18 cellular contexts compared by ENCODE assay signal in the genomic region with DNA sequence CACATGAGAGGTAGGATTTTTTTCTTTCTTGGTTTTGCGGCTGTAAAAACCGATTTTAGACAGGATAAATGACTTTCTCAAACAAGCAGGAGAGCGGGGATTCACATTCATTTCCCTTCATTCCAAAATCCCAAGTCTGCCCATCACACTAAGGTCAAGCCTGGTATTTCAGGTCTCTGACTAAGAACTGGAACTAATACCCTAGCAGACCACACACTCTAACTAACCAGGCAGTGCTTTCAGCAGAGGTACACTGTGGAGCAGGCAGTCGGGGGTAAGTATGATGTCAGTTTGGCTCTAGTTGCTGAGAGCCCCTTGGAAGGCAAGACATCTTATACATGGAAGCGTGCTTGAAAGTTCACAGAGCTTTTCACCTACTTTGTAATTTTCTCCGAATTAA.
DNase-seq lines count a peak whose midpoint lies in the region; ATAC-seq, FAIRE-seq and TF ChIP-seq lines count a peak whose summit lies in the region.
"Had no signal": no experiment of that assay in that cellular context is flagged by ENCODE, and none has a peak within 500 bp of the region (broad histone marks: within the 10 kb centered on the region; RNA-seq: fewer than 3 reads in every experiment).

No MANE protein-coding gene starts in this region.

- TF ChIP-seq CTCF in IMR-90 (conservative IDR thresholded peaks at IDR 0.05; ENCODE audit: low read depth, low read length), result no peak
- no peak for TF ChIP-seq CTCF in astrocyte (IDR thresholded peaks at IDR 0.05; ENCODE audit: insufficient read depth, low read depth, low read length)
- no peak for TF ChIP-seq CTCF in choroid plexus epithelial cell (conservative IDR thresholded peaks at IDR 0.05; ENCODE audit: low read depth, low read length)

- no peak overlapping the region for H2BK15ac ChIP-seq in IMR-90 (ENCODE audit: low read depth, low read length)

- FAIRE-seq in astrocyte (lab: Jason Lieb, UNC), result no peak
- FAIRE-seq: A549, G401.6, GM12892, GM19239, H1 had no signal

- H3K27me3 ChIP-seq in IMR-90 (ENCODE audit: control insufficient read depth, insufficient read depth, low read length) (no peaks in the 10 kb centered on the region; the same call in 1 of the 2 replicates), astrocyte (ENCODE audit: insufficient read depth, low read length) (no peaks in the 10 kb centered on the region), aorta (ENCODE audit: control insufficient read depth in 1 of 2, insufficient read depth in 2 of 2, low read length in 1 of 2) (peaks cover 0 to 1% of the 10 kb centered on the region in 2 donors)
- H3K27me3 ChIP-seq: BE2C had no signal

- no peak overlapping the region for H2BK20ac ChIP-seq in IMR-90 (ENCODE audit: low read depth, low read length)

- H3K4me1 ChIP-seq in IMR-90 (ENCODE audit: control insufficient read depth, insufficient read depth, low read length) (no peaks in the 10 kb centered on the region), astrocyte (ENCODE audit: insufficient read depth, low read length) (no peaks in the 10 kb centered on the region), aorta (ENCODE audit: control insufficient read depth in 1 of 2, insufficient read depth in 2 of 2, low read length in 2 of 2) (no peaks in the 10 kb centered on the region)
- H3K4me1 ChIP-seq: A549, BE2C had no signal

- WGBS in IMR-90 (ENCODE audit: extremely low coverage in 2 of 2, insufficient read length in 1 of 2), 2 experiments, result 80% methylated on average over 1 of the region's 6 CpGs; no CpG with 5 or more reads in 1 of the 2 experiments
- 74% methylated on average over 6 of the region's 6 CpGs for WGBS in aorta, 2 donors

- H3K4me3 ChIP-seq in IMR-90 (ENCODE audit: insufficient read depth, low read depth, low read length) (no peak overlapping the region), astrocyte (ENCODE audit: insufficient read depth, low read depth, low read length) (no peak overlapping the region), choroid plexus epithelial cell (ENCODE audit: low read depth, low read length) (no peak overlapping the region), aorta (ENCODE audit: low read length in 2 of 2) (no peak overlapping the region)
- H3K4me3 ChIP-seq: A549 had no signal

- no peaks in the 10 kb centered on the region for H3K79me1 ChIP-seq in IMR-90 (ENCODE audit: low read depth in 1 of 2, low read length in 2 of 2)

- H3K4me2 ChIP-seq in IMR-90 (ENCODE audit: low read depth, low read length) (no peak overlapping the region), astrocyte (ENCODE audit: low read length) (no peak overlapping the region)
- H3K4me2 ChIP-seq: A549 had no signal

- no peak overlapping the region for H4K5ac ChIP-seq in IMR-90 (ENCODE audit: low read depth, low read length)

- no peak overlapping the region for H3K9ac ChIP-seq in IMR-90 (ENCODE audit: low read depth, low read length)
- no peak overlapping the region for H3K9ac ChIP-seq in astrocyte (ENCODE audit: low read length)

- H3K14ac ChIP-seq in IMR-90 (replicated peaks; ENCODE audit: low read depth, low read length), result no peak overlapping the region

- in situ Hi-C loops in IMR-90 (cut with MboI; ENCODE audit: low sequenced_read_pairs), result no loop called here

- H3K4me3 Mint-ChIP-seq in astrocyte (ENCODE audit: unreplicated experiment), result no peak overlapping the region
- H3K4me3 Mint-ChIP-seq: CD4-positive, alpha-beta memory T cell; IgD-negative memory B cell had no signal

- H4K8ac ChIP-seq in IMR-90 (ENCODE audit: low read depth in 2 of 2, low read length in 2 of 2), result no peak overlapping the region

- H3K56ac ChIP-seq in IMR-90 (ENCODE audit: extremely low read depth, insufficient read depth, low read length), result no peak overlapping the region

- TF ChIP-seq RAD21 in IMR-90 (IDR thresholded peaks at IDR 0.05; ENCODE audit: low read length), result no peak

- peak; percentile 10 for DNase-seq in IMR-90
- peak; percentile 68 for DNase-seq in astrocyte (ENCODE audit: low read depth)
- DNase-seq in choroid plexus epithelial cell (ENCODE audit: low read depth), result peak; percentile 9
- DNase-seq in aorta, result no peak
- no peak for DNase-seq in HUDEP-2 (lab: John Stamatoyannopoulos, UW; ENCODE audit: unreplicated experiment in 76 of 76)
- no peak for DNase-seq in SW 1271 (lab: John Stamatoyannopoulos, UW)
- DNase-seq: BE2C; CD4-positive, alpha-beta memory T cell; DMS79; HCEC 1CT had no signal

- H3K4me1 Mint-ChIP-seq in astrocyte (ENCODE audit: low read depth, unreplicated experiment), result peaks cover 7% of the 10 kb centered on the region
- H3K4me1 Mint-ChIP-seq: CD4-positive, alpha-beta memory T cell; IgD-negative memory B cell had no signal

- no TSS peak for BruUV-seq in IMR-90 (replicated peaks; lab: Mats Ljungman, UMichigan)

- no peak overlapping the region for H2AK5ac ChIP-seq in IMR-90 (ENCODE audit: low read depth, low read length)

- H3K4ac ChIP-seq in IMR-90 (ENCODE audit: low read depth, low read length), result no peak overlapping the region

- no peak overlapping the region for H3K18ac ChIP-seq in IMR-90 (ENCODE audit: low read depth, low read length)

- intact Hi-C loops in IMR-90 (cut with micrococcal nuclease), result no loop called here
- intact Hi-C loops in aorta (cut with DNase I), result no loop called here

- H3K9me3 ChIP-seq in IMR-90 (ENCODE audit: control insufficient read depth, insufficient read depth, low read length), result no peaks in the 10 kb centered on the region
- H3K9me3 ChIP-seq in astrocyte (ENCODE audit: insufficient read depth, low read depth, low read length), result no peaks in the 10 kb centered on the region
- no peaks in the 10 kb centered on the region for H3K9me3 ChIP-seq in aorta (ENCODE audit: control insufficient read depth, low read length)
- H3K9me3 ChIP-seq: A549, BE2C had no signal

- no peak overlapping the region for H2AK9ac ChIP-seq in IMR-90 (replicated peaks; ENCODE audit: low read depth, low read length, poor library complexity)

- H2BK120ac ChIP-seq in IMR-90 (ENCODE audit: low read depth, low read length), result no peak overlapping the region

- peaks cover 4% of the 10 kb centered on the region for H3K27me3 Mint-ChIP-seq in astrocyte (ENCODE audit: low read depth, unreplicated experiment)
- H3K27me3 Mint-ChIP-seq: CD4-positive, alpha-beta memory T cell had no signal

- H3K23ac ChIP-seq in IMR-90 (ENCODE audit: low read depth, low read length), result 0 out of 2 replicates have a peak overlapping the region, but pooled peaks have one; percentile 31

- no peak overlapping the region for H3K27ac ChIP-seq in IMR-90 (ENCODE audit: insufficient read depth, low read length)
- no peak overlapping the region for H3K27ac ChIP-seq in astrocyte (ENCODE audit: low read depth, low read length)
- no peak overlapping the region for H3K27ac ChIP-seq in aorta (ENCODE audit: low read depth in 1 of 2, low read length in 2 of 2)
- H3K27ac ChIP-seq: A549, C4-2B, HL-60 had no signal

- H4K20me1 ChIP-seq in IMR-90 (ENCODE audit: insufficient read depth, low read length) (no peaks in the 10 kb centered on the region), astrocyte (ENCODE audit: insufficient read depth, low read length) (no peaks in the 10 kb centered on the region)

- dilution Hi-C loops in IMR-90 (cut with HindIII; ENCODE audit: low sequenced_read_pairs, unreplicated experiment), result no loop called here

- ATAC-seq in IMR-90 (ENCODE audit: low read depth) (peak; percentile 21; the same call in 1 of the 2 replicates), aorta (ENCODE audit: low FRiP score) (no peak)
- ATAC-seq: A549 had no signal

- H3K36me3 ChIP-seq in IMR-90 (ENCODE audit: control insufficient read depth, insufficient read depth, low read length) (no peaks in the 10 kb centered on the region), astrocyte (ENCODE audit: insufficient read depth, low read length) (no peaks in the 10 kb centered on the region), aorta (ENCODE audit: control insufficient read depth in 1 of 2, insufficient read depth in 2 of 2, low read length in 1 of 2) (no peaks in the 10 kb centered on the region)
- H3K36me3 ChIP-seq: BE2C had no signal

- no peaks in the 10 kb centered on the region for H3K36me3 Mint-ChIP-seq in astrocyte (ENCODE audit: low read depth, unreplicated experiment)
- H3K36me3 Mint-ChIP-seq: CD4-positive, alpha-beta memory T cell; IgD-negative memory B cell had no signal

- CTCF ChIA-PET in IMR-90 (lab: Yijun Ruan, JAX), result interaction anchor here (1.0 to 1.1 kb wide), 2 partner anchors 8 to 13 kb away, joined by 3 to 4 read pairs; no protein-coding TSS in a partner anchor

- H3K79me2 ChIP-seq in astrocyte (ENCODE audit: insufficient read depth, low read length), result no peaks in the 10 kb centered on the region

- no peaks in the 10 kb centered on the region for H3K9me3 Mint-ChIP-seq in astrocyte (ENCODE audit: unreplicated experiment)

- no peak overlapping the region for H4K91ac ChIP-seq in IMR-90 (ENCODE audit: insufficient read depth, low read depth, low read length)

- H2BK5ac ChIP-seq in IMR-90 (ENCODE audit: low read depth, low read length, poor library complexity, severe bottlenecking), result no peak overlapping the region

- peak overlapping the region; percentile 42 for H3K27ac Mint-ChIP-seq in astrocyte (ENCODE audit: unreplicated experiment)
- H3K27ac Mint-ChIP-seq: CD4-positive, alpha-beta memory T cell; IgD-negative memory B cell had no signal

- H2AFZ ChIP-seq in IMR-90 (replicated peaks; ENCODE audit: low read length, poor library complexity) (no peak overlapping the region), astrocyte (ENCODE audit: low read depth, low read length) (no peak overlapping the region)

- TF ChIP-seq POLR2A in IMR-90 (IDR thresholded peaks at IDR 0.05; ENCODE audit: low read depth, low read length), result no peak

- POLR2A ChIA-PET in IMR-90 (lab: Charles Lee; ENCODE audit: unreplicated experiment), result no interaction called here

- no peaks in the 10 kb centered on the region for H3K9me1 ChIP-seq in IMR-90 (ENCODE audit: insufficient read depth, low read length)

TF ChIP-seq in IMR-90, 13 proteins besides CTCF, POLR2A, EP300 and RAD21 (continues in another document):
- no peak for TF ChIP-seq FOS (IDR thresholded peaks at IDR 0.05; ENCODE audit: low read depth, low read length)
- TF ChIP-seq NFE2L2 (IDR thresholded peaks at IDR 0.05; ENCODE audit: low read depth, low read length), result no peak
- no peak for TF ChIP-seq MAFK (IDR thresholded peaks at IDR 0.05; ENCODE audit: low read depth, low read length)
- no peak for TF ChIP-seq RCOR1 (IDR thresholded peaks at IDR 0.05; ENCODE audit: insufficient replicate concordance, low read length)
- TF ChIP-seq CHD1 (IDR thresholded peaks at IDR 0.05; ENCODE audit: low read depth, low read length), result no peak
- TF ChIP-seq ELK1 (IDR thresholded peaks at IDR 0.05; ENCODE audit: borderline replicate concordance, low read depth, low read length), result no peak

Comparison
In these comparisons a context has a peak if more than half of its experiments do, and no peak if none do; other contexts are left out.
1. DNase-seq: peak in IMR-90 (single experiment), astrocyte (single experiment) and choroid plexus epithelial cell (single experiment); none in aorta (0 of 2), HUDEP-2 (0 of 76) and SW 1271 (0 of 2).